22 cellular contexts compared by ENCODE assay signal in the genomic region with DNA sequence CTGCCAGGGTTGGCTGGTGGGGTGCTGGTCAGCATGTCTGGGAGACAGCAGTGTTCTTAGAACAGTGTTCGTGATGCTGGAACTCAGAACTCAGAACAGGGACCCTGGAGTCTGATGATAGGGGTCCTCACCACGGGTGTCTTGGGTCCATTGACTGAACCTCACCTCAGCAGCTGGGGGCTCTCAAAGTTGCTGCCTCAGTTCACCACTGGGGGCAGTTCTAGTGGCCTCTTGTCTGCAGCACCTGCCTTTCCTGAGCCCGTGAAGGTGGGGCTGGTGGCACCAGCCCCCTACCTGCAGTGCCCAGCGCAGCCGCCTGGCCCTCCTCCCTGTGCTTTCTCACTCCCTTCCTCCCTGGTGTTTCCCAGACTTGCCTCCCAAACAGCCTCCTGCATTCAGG. TPM values are rescaled to one million over a fixed set of nuclear protein-coding genes. Genes with fewer than 3 reads are reported as not detected.
A peak's percentile ranks its signal among the peaks of the same experiment; 100 is the strongest.
DNase-seq lines count a peak whose midpoint lies in the region; ATAC-seq and TF ChIP-seq lines count a peak whose summit lies in the region.
"Had no signal": no experiment of that assay in that cellular context is flagged by ENCODE, and none has a peak within 500 bp of the region (broad histone marks: within the 10 kb centered on the region; RNA-seq: fewer than 3 reads in every experiment).

No MANE protein-coding gene starts in this region.

- peaks cover 79% of the 10 kb centered on the region for H3K36me3 ChIP-seq in CD4-positive, alpha-beta memory T cell (ENCODE audit: insufficient read depth, low read length)

- CTCF ChIA-PET in CD4-positive, alpha-beta memory T cell (lab: Charles Lee; ENCODE audit: partially characterized antibody), result no interaction called here

- no peaks in the 10 kb centered on the region for H3K9me3 Mint-ChIP-seq in naive thymus-derived CD8-positive, alpha-beta T cell
- H3K9me3 Mint-ChIP-seq in CD4-positive, alpha-beta memory T cell, result no peaks in the 10 kb centered on the region
- H3K9me3 Mint-ChIP-seq: CD4-positive, CD25-positive, alpha-beta regulatory T cell; neural progenitor cell; stimulated activated memory B cell treated with anti-CD40 and anti-IgM and Interleukin-4, amounts not matched to agents 10 μg/mL and 1 μg/mL and 100 μg/mL, for 72 hours had no signal

- H3K27ac ChIP-seq in CD4-positive, alpha-beta memory T cell (ENCODE audit: low read depth, low read length), result no peak overlapping the region
- H3K27ac ChIP-seq: adrenal gland, breast epithelium, coronary artery, gastroesophageal sphincter, neural progenitor cell, skin epidermis had no signal

- H3K27me3 Mint-ChIP-seq in naive thymus-derived CD8-positive, alpha-beta T cell, result no peaks in the 10 kb centered on the region
- no peaks in the 10 kb centered on the region for H3K27me3 Mint-ChIP-seq in CD4-positive, alpha-beta memory T cell
- H3K27me3 Mint-ChIP-seq: CD4-positive, CD25-positive, alpha-beta regulatory T cell; stimulated activated memory B cell treated with anti-CD40 and anti-IgM and Interleukin-4, amounts not matched to agents 10 μg/mL and 1 μg/mL and 100 μg/mL, for 72 hours had no signal

- in situ Hi-C loops in astrocyte of the cerebellum (cut with HindIII; ENCODE audit: low sequenced_read_pairs), result loop anchor here (10.0 kb wide), 1 partner anchor 47 kb away; no protein-coding TSS in a partner anchor

- POLR2A ChIA-PET in naive thymus-derived CD8-positive, alpha-beta T cell (lab: Charles Lee), result no interaction called here
- POLR2A ChIA-PET in CD4-positive, alpha-beta memory T cell (lab: Charles Lee; ENCODE audit: partially characterized antibody), result no interaction called here

- H3K4me3 Mint-ChIP-seq in naive thymus-derived CD8-positive, alpha-beta T cell, result no peak overlapping the region
- no peak overlapping the region for H3K4me3 Mint-ChIP-seq in CD4-positive, alpha-beta memory T cell
- H3K4me3 Mint-ChIP-seq: CD4-positive, CD25-positive, alpha-beta regulatory T cell; neural progenitor cell; stimulated activated memory B cell treated with anti-CD40 and anti-IgM and Interleukin-4, amounts not matched to agents 10 μg/mL and 1 μg/mL and 100 μg/mL, for 72 hours had no signal

- H3K36me3 Mint-ChIP-seq in naive thymus-derived CD8-positive, alpha-beta T cell, result peaks cover 5 to 90% (median 29%) of the 10 kb centered on the region in 3 donors
- peaks cover 69 to 83% of the 10 kb centered on the region in 2 donors for H3K36me3 Mint-ChIP-seq in CD4-positive, alpha-beta memory T cell

- peak overlapping the region in 1 of 10 donors; percentile 56 for H3K27ac Mint-ChIP-seq in naive thymus-derived CD8-positive, alpha-beta T cell
- peak overlapping the region in 1 of 7 donors; percentile 68 for H3K27ac Mint-ChIP-seq in CD4-positive, alpha-beta memory T cell
- H3K27ac Mint-ChIP-seq: neural progenitor cell; stimulated activated memory B cell treated with anti-CD40 and anti-IgM and Interleukin-4, amounts not matched to agents 10 μg/mL and 1 μg/mL and 100 μg/mL, for 72 hours had no signal

- intact Hi-C loops in CD4-positive, alpha-beta memory T cell (cut with micrococcal nuclease), result no loop called here

- H3K27me3 ChIP-seq in CD4-positive, alpha-beta memory T cell (ENCODE audit: insufficient read depth, low read length), result no peaks in the 10 kb centered on the region
- H3K27me3 ChIP-seq: adrenal gland, breast epithelium, gastroesophageal sphincter, neural progenitor cell had no signal

- no peaks in the 10 kb centered on the region for H3K9me3 ChIP-seq in CD4-positive, alpha-beta memory T cell (ENCODE audit: control insufficient read depth in 1 of 2, low read length in 2 of 2)
- H3K9me3 ChIP-seq: adrenal gland, breast epithelium, gastroesophageal sphincter had no signal

- no peak overlapping the region for H3K4me3 ChIP-seq in astrocyte of the cerebellum (ENCODE audit: low read depth, low read length)
- no peak overlapping the region for H3K4me3 ChIP-seq in CD4-positive, alpha-beta memory T cell (ENCODE audit: low read length in 2 of 2)
- H3K4me3 ChIP-seq: adrenal gland, breast epithelium, coronary artery, gastroesophageal sphincter, neural progenitor cell, skin epidermis had no signal

- H3K4me1 ChIP-seq in CD4-positive, alpha-beta memory T cell (ENCODE audit: insufficient read depth, low read length), result no peaks in the 10 kb centered on the region
- H3K4me1 ChIP-seq: adrenal gland, breast epithelium, gastroesophageal sphincter, neural progenitor cell had no signal

- peak; percentile 27 for TF ChIP-seq CTCF in GM12873 (IDR thresholded peaks at IDR 0.05; ENCODE audit: insufficient read depth, low read depth, low read length, missing control alignments)
- TF ChIP-seq CTCF in astrocyte of the cerebellum (IDR thresholded peaks at IDR 0.05; ENCODE audit: low read depth, low read length, missing control alignments), result peak; percentile 8

- peak; percentile 30 to 39 for ATAC-seq in naive thymus-derived CD8-positive, alpha-beta T cell
- ATAC-seq: activated CD4-positive, CD25-positive, alpha-beta regulatory T cell treated with anti-CD3 and anti-CD28 coated beads, Interleukin-2, amount 50 U/mL, for 24 hours; gastroesophageal sphincter; stimulated activated memory B cell treated with anti-CD40 and anti-IgM and Interleukin-4, amounts not matched to agents 10 μg/mL and 1 μg/mL and 100 μg/mL, for 72 hours had no signal

- peaks cover 4 to 12% (median 8%) of the 10 kb centered on the region in 4 donors for H3K4me1 Mint-ChIP-seq in naive thymus-derived CD8-positive, alpha-beta T cell
- H3K4me1 Mint-ChIP-seq in CD4-positive, alpha-beta memory T cell, result peaks cover 0 to 6% (median 2%) of the 10 kb centered on the region in 4 donors
- H3K4me1 Mint-ChIP-seq: neural progenitor cell had no signal

- DNase-seq in astrocyte of the cerebellum (ENCODE audit: low read depth) (no peak), NCI-H1436 (lab: John Stamatoyannopoulos, UW) (no peak), RKO (ENCODE audit: low spot score) (no peak)
- no peak for DNase-seq in naive thymus-derived CD8-positive, alpha-beta T cell
- no peak for DNase-seq in CD4-positive, alpha-beta memory T cell
- DNase-seq: activated naive CD4-positive, alpha-beta T cell; activated T-cell treated with anti-CD3 and anti-CD28 coated beads, Interleukin-2, amount 50 U/mL, for 1 hour; CD4-positive, CD25-positive, alpha-beta regulatory T cell; hypothalamus; islet precursor cell; Karpas-422; NCI-H187; NCI-H69 had no signal

RNA-seq across cellular contexts. Expression of gene SAFB, which starts 28.5 kb away (rescaled TPM):
- total RNA-seq in naive thymus-derived CD8-positive, alpha-beta T cell, result 100 to 1,000 TPM; 188 to 191 TPM
- 100 to 1,000 TPM in 1 of 3 donors, 10 to 100 TPM in 2; 28.6 to 135 (median 59.3) TPM for polyA plus RNA-seq in naive thymus-derived CD8-positive, alpha-beta T cell
- 100 to 1,000 TPM; 202 to 211 TPM for total RNA-seq in CD4-positive, alpha-beta memory T cell
- 100 to 1,000 TPM in 1 of 2 donors, 10 to 100 TPM in 1; 14.6 to 117 TPM for polyA plus RNA-seq in CD4-positive, alpha-beta memory T cell

RNA-seq across cellular contexts. Expression of gene SAFB2, which starts 28.8 kb away (rescaled TPM):
- 100 to 1,000 TPM; 218 to 221 TPM for total RNA-seq in naive thymus-derived CD8-positive, alpha-beta T cell
- 10 to 100 TPM; 25.8 to 47.4 (median 28.7) TPM for polyA plus RNA-seq in naive thymus-derived CD8-positive, alpha-beta T cell
- 100 to 1,000 TPM; 257 to 263 TPM for total RNA-seq in CD4-positive, alpha-beta memory T cell
- 10 to 100 TPM; 16.6 to 65.4 TPM for polyA plus RNA-seq in CD4-positive, alpha-beta memory T cell

RNA-seq across cellular contexts. Expression of gene MICOS13, which starts 29.0 kb away (rescaled TPM):
- 10 to 100 TPM; 40.1 to 40.6 TPM for total RNA-seq in naive thymus-derived CD8-positive, alpha-beta T cell
- polyA plus RNA-seq in naive thymus-derived CD8-positive, alpha-beta T cell, result 100 to 1,000 TPM in 2 of 3 donors, 10 to 100 TPM in 1; 95.5 to 110 (median 102) TPM
- 10 to 100 TPM; 40.5 to 41.1 TPM for total RNA-seq in CD4-positive, alpha-beta memory T cell
- polyA plus RNA-seq in CD4-positive, alpha-beta memory T cell, result 100 to 1,000 TPM; 114 TPM

RNA-seq across cellular contexts. Expression of gene HSD11B1L, which starts 29.5 kb away (rescaled TPM):
- total RNA-seq in naive thymus-derived CD8-positive, alpha-beta T cell, result 1 to 10 TPM; 2.8 to 4.1 TPM
- polyA plus RNA-seq in naive thymus-derived CD8-positive, alpha-beta T cell, result 1 to 10 TPM; 5.5 to 6.0 (median 5.7) TPM
- total RNA-seq in CD4-positive, alpha-beta memory T cell, result 1 to 10 TPM; 3.5 to 4.8 TPM
- 1 to 10 TPM; 2.9 to 4.3 TPM for polyA plus RNA-seq in CD4-positive, alpha-beta memory T cell

RNA-seq across cellular contexts. Expression of gene RPL36, which starts 38.7 kb away (rescaled TPM):
- total RNA-seq in naive thymus-derived CD8-positive, alpha-beta T cell, result 1,000 to 10,000 TPM; 1,442 to 1,445 TPM
- polyA plus RNA-seq in naive thymus-derived CD8-positive, alpha-beta T cell, result 1,000 to 10,000 TPM; 2,357 to 2,883 (median 2,631) TPM
- 1,000 to 10,000 TPM; 1,675 to 1,762 TPM for total RNA-seq in CD4-positive, alpha-beta memory T cell
- polyA plus RNA-seq in CD4-positive, alpha-beta memory T cell, result 1,000 to 10,000 TPM; 1,862 to 2,485 TPM
